Comparison of ENCODE assay signal across 8 cellular contexts in the genomic region with DNA sequence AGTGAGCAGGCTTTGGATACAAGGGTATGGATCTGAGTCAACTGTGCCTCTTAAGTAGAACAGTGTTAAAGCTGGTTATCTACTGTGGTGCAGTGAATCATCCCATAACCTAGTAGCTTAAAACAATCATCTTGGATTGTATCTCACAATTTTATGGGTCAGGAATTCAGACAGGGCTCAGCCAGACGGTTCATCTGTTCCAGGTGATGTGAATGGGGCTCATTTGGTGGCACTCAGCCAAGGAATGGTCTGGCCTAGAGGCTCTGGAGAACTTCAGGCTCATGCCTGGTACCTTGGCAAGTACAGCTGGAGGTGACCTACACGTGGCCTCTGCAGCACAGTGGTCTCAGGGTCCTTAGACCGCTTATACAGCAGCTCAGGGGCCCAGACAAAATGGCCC. TPM values are rescaled to one million over a fixed set of nuclear protein-coding genes. Genes with fewer than 3 reads are reported as not detected.
"Had no signal": no experiment of that assay in that cellular context is flagged by ENCODE, and none has a peak within 500 bp of the region (broad histone marks: within the 10 kb centered on the region; RNA-seq: fewer than 3 reads in every experiment).

No MANE protein-coding gene starts in this region.

- DNase-seq: GDM1, GF-D8 had no signal

- H3K4me3 ChIP-seq: GM12878 had no signal

- FAIRE-seq: G401.6, GM12878, GM12891, GM12892, GM18507, GM19239 had no signal

- ATAC-seq: GM12878 had no signal

RNA-seq across cellular contexts. Expression of gene CDH4, which starts 11.2 kb away (rescaled TPM):
- total RNA-seq: GM12878 had no signal
- polyA plus RNA-seq: GM12878 had no signal
